In the genomic region with DNA sequence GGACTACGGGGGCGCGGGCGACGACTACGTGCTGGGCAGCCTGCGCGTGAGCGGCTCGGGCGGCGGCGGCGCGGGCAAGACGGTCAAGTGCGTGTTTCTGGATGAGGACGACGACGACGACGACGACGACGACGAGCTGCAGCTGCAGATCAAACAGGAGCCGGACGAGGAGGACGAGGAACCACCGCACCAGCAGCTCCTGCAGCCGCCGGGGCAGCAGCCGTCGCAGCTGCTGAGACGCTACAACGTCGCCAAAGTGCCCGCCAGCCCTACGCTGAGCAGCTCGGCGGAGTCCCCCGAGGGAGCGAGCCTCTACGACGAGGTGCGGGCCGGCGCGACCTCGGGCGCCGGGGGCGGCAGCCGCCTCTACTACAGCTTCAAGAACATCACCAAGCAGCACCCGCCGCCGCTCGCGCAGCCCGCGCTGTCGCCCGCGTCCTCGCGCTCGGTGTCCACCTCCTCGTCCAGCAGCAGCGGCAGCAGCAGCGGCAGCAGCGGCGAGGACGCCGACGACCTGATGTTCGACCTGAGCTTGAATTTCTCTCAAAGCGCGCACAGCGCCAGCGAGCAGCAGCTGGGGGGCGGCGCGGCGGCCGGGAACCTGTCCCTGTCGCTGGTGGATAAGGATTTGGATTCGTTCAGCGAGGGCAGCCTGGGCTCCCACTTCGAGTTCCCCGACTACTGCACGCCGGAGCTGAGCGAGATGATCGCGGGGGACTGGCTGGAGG, we compare ENCODE assay signal across 8 cellular contexts. TPM values are rescaled to one million over a fixed set of nuclear protein-coding genes. Genes with fewer than 3 reads are reported as not detected.
DNase-seq lines count a peak whose midpoint lies in the region; ATAC-seq and TF ChIP-seq lines count a peak whose summit lies in the region.

No MANE protein-coding gene starts in this region.

- TF ChIP-seq POLR2A in testis (IDR thresholded peaks at IDR 0.05): no peak

- H3K27ac Mint-ChIP-seq in T-helper 17 cell: no peak overlapping the region
- H3K27ac Mint-ChIP-seq in CD8-positive, alpha-beta T cell: no peak overlapping the region

- intact Hi-C loops in left cardiac atrium (cut with DNase I) (loop anchor here in 1 of 2 donors (10.0 kb wide), 1 partner anchor 221 kb away; no protein-coding TSS in a partner anchor), testis (cut with DNase I; ENCODE audit: low total_unique reads) (no loop called here)
- intact Hi-C loops in CD8-positive, alpha-beta T cell (cut with DNase I, micrococcal nuclease): no loop called here

- peaks cover 7% of the 10 kb centered on the region for H3K36me3 Mint-ChIP-seq in T-helper 17 cell (ENCODE audit: low read depth)
- no peaks in the 10 kb centered on the region for H3K36me3 Mint-ChIP-seq in CD8-positive, alpha-beta T cell

- ATAC-seq in left cardiac atrium: no peak
- ATAC-seq in T-helper 17 cell: no peak
- no peak for ATAC-seq in CD8-positive, alpha-beta T cell

- H3K27ac ChIP-seq in cardiac muscle cell: peak overlapping the region; percentile 79
- no peak overlapping the region for H3K27ac ChIP-seq in testis
- no peak overlapping the region for H3K27ac ChIP-seq in CD8-positive, alpha-beta T cell (ENCODE audit: low read depth, low read length)

- H3K9me3 ChIP-seq in cardiac muscle cell (ENCODE audit: low read depth): no peaks in the 10 kb centered on the region
- no peaks in the 10 kb centered on the region for H3K9me3 ChIP-seq in T-helper 17 cell (ENCODE audit: control insufficient read depth, low read length, poor library complexity, severe bottlenecking)
- H3K9me3 ChIP-seq in iPS-18c (ENCODE audit: control insufficient read depth, insufficient read depth, low read length): peaks cover 2% of the 10 kb centered on the region
- no peaks in the 10 kb centered on the region for H3K9me3 ChIP-seq in testis
- H3K9me3 ChIP-seq in CD8-positive, alpha-beta T cell (ENCODE audit: low read length): no peaks in the 10 kb centered on the region

- H3K9me3 Mint-ChIP-seq in CD8-positive, alpha-beta T cell: no peaks in the 10 kb centered on the region

- H3K4me1 ChIP-seq in cardiac muscle cell (ENCODE audit: low read depth) (peaks cover 10% of the 10 kb centered on the region), testis (peaks cover 5% of the 10 kb centered on the region)
- H3K4me1 ChIP-seq in CD8-positive, alpha-beta T cell (ENCODE audit: insufficient read depth, low read length): no peaks in the 10 kb centered on the region

- peaks cover 43% of the 10 kb centered on the region for H3K27me3 Mint-ChIP-seq in T-helper 17 cell
- peaks cover 51% of the 10 kb centered on the region for H3K27me3 Mint-ChIP-seq in CD8-positive, alpha-beta T cell (ENCODE audit: low read depth)

- H3K27me3 ChIP-seq in cardiac muscle cell: no peaks in the 10 kb centered on the region
- H3K27me3 ChIP-seq in testis: no peaks in the 10 kb centered on the region
- H3K27me3 ChIP-seq in CD8-positive, alpha-beta T cell (ENCODE audit: insufficient read depth, low read length): peaks cover under 1% of the 10 kb centered on the region

- CTCF ChIA-PET in CD8-positive, alpha-beta T cell (lab: Charles Lee): no interaction called here

- DNase-seq in cardiac muscle cell (ENCODE audit: low read depth in 1 of 2, low spot score in 1 of 2): peak; percentile 3 to 68
- no peak for DNase-seq in left cardiac atrium
- no peak for DNase-seq in T-helper 17 cell
- DNase-seq in testis: no peak
- no peak for DNase-seq in CD8-positive, alpha-beta T cell
- no peak for DNase-seq in T-helper 2 cell
- DNase-seq in LoVo (ENCODE audit: low spot score): no peak

- H3K36me3 ChIP-seq in cardiac muscle cell (no peaks in the 10 kb centered on the region), testis (ENCODE audit: low read depth, missing control alignments) (no peaks in the 10 kb centered on the region)
- no peaks in the 10 kb centered on the region for H3K36me3 ChIP-seq in CD8-positive, alpha-beta T cell (ENCODE audit: insufficient read depth, low read length)

- no peak for TF ChIP-seq CTCF in cardiac muscle cell (IDR thresholded peaks at IDR 0.05; ENCODE audit: low read depth, low read length)
- TF ChIP-seq CTCF in testis (IDR thresholded peaks at IDR 0.05): no peak
- no peak for TF ChIP-seq CTCF in CD8-positive, alpha-beta T cell (IDR thresholded peaks at IDR 0.05)

- peaks cover 6% of the 10 kb centered on the region for H3K4me1 Mint-ChIP-seq in T-helper 17 cell
- H3K4me1 Mint-ChIP-seq in CD8-positive, alpha-beta T cell (ENCODE audit: low read depth): peaks cover 11% of the 10 kb centered on the region

- peak overlapping the region; percentile 41 for H3K4me3 Mint-ChIP-seq in T-helper 17 cell
- H3K4me3 Mint-ChIP-seq in CD8-positive, alpha-beta T cell: no peak overlapping the region

- POLR2A ChIA-PET in CD8-positive, alpha-beta T cell (lab: Charles Lee): no interaction called here

- H3K4me3 ChIP-seq in cardiac muscle cell: peak overlapping the region; percentile 91
- H3K4me3 ChIP-seq in iPS-18c (ENCODE audit: insufficient read depth, low read depth, low read length): peak overlapping the region; percentile 94
- peak overlapping the region; percentile 7 to 15 for H3K4me3 ChIP-seq in testis
- H3K4me3 ChIP-seq in CD8-positive, alpha-beta T cell (ENCODE audit: low read depth, low read length): no peak overlapping the region

- WGBS in testis, 2 donors: 2 to 4% methylated on average over 21 to 29 of the region's 95 CpGs

RNA-seq across cellular contexts. Expression of a gene that starts 1.3 kb away (rescaled TPM):
- total RNA-seq in cardiac muscle cell (35.6 and 40.7 TPM in 2 replicates), left cardiac atrium (under 1 TPM; 0.21 to 0.42 TPM), T-helper 17 cell (not detected), testis (under 1 TPM; 0.06 to 0.08 TPM)
- polyA plus RNA-seq in cardiac muscle cell (9.3 and 10.6 TPM in 2 replicates), testis (ENCODE audit: insufficient read depth, low read depth, low replicate concordance) (0.05 TPM)
- total RNA-seq in CD8-positive, alpha-beta T cell: not detected

Comparison
In these comparisons a context has a peak if more than half of its experiments do, and no peak if none do; other contexts are left out.
1. DNase-seq: peak in cardiac muscle cell (2 of 2); none in left cardiac atrium (single experiment), T-helper 17 cell (0 of 3), testis (single experiment), CD8-positive, alpha-beta T cell (0 of 7), T-helper 2 cell (0 of 5) and LoVo (single experiment).
2. RNA of a gene that starts 1.3 kb away (total RNA-seq): 35.6 to 40.7 TPM in cardiac muscle cell; 0.21 to 0.42 TPM in left cardiac atrium, 0.06 to 0.08 TPM in testis, not detected in T-helper 17 cell and not detected in CD8-positive, alpha-beta T cell; every median in the first group is over 10 times any median in the second.